ENCODE assay signal across 9 cellular contexts in the genomic region with DNA sequence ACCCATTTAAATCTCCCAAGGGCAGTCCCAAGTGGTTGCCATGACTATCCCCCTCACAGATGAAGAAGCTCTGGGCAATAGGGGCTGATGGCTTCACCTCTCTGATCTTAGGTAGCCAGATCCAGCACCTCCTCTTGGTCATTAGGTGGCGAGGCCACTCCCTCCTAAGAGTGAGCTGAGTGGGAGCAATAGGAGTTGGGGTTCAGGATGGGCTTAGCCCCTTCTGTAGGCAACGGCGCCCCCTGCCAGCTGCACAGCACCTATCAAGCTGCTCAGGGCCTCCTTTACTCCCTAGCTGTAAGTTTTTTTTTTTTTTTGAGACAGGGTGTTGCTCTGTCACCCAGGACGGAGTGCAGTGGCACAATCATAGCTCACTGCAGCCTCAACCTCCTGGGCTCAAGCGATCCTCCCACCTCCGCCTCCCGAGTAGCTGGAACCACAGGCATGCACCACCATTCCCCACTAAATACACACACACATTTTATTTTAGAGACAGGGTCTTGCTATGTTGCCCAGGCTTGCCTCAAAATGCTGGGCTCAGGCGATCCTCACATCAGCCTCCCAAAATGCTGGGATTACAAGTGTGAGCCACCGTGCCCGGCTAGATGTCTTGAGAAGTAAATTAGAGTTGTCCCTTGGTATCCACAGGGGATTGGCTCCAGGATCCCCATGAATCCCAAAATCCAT. TPM values are rescaled to one million over a fixed set of nuclear protein-coding genes. Genes with fewer than 3 reads are reported as not detected.
A peak's percentile ranks its signal among the peaks of the same experiment; 100 is the strongest.
DNase-seq lines count a peak whose midpoint lies in the region; ATAC-seq and TF ChIP-seq lines count a peak whose summit lies in the region.
"Had no signal": no experiment of that assay in that cellular context is flagged by ENCODE, and none has a peak within 500 bp of the region (broad histone marks: within the 10 kb centered on the region; RNA-seq: fewer than 3 reads in every experiment).

No MANE protein-coding gene starts in this region.

- CTCF ChIA-PET in mammary epithelial cell (lab: Charles Lee; ENCODE audit: low non-redundant PET): interaction anchor here (0.7 to 0.8 kb wide), 2 partner anchors 36 to 98 kb away, joined by 14 read pairs; partner anchors contain the start of gene NAE1

- H3K9ac ChIP-seq in mammary epithelial cell (ENCODE audit: insufficient read depth, low read length) (peak overlapping the region; percentile 30), parathyroid adenoma (no peak overlapping the region)

- peaks cover 19% of the 10 kb centered on the region for H3K79me2 ChIP-seq in mammary epithelial cell (ENCODE audit: insufficient read depth, low read length)
- H3K79me2 ChIP-seq in parathyroid adenoma: peaks cover 5% of the 10 kb centered on the region

- no peak overlapping the region for H3K4me3 ChIP-seq in mammary epithelial cell (replicated peaks in 1 of 3; ENCODE audit: insufficient read depth in 1 of 3, low read depth in 2 of 3, low read length in 3 of 3)
- H3K4me3 ChIP-seq in parathyroid adenoma (ENCODE audit: low read depth, low read length): no peak overlapping the region
- H3K4me3 ChIP-seq: SK-N-MC had no signal

- H2AFZ ChIP-seq in mammary epithelial cell (ENCODE audit: low read depth, low read length) (peak overlapping the region; percentile 12), parathyroid adenoma (no peak overlapping the region)

- no peaks in the 10 kb centered on the region for H3K27me3 ChIP-seq in mammary epithelial cell (ENCODE audit: insufficient read depth, low read length)
- no peaks in the 10 kb centered on the region for H3K27me3 ChIP-seq in parathyroid adenoma (ENCODE audit: control insufficient read depth, insufficient read depth, low read length)

- no TSS peak for BruUV-seq in mammary epithelial cell (replicated peaks; lab: Mats Ljungman, UMichigan)

- H3K4me1 ChIP-seq in mammary epithelial cell (ENCODE audit: insufficient read depth, low read length) (peaks cover 48% of the 10 kb centered on the region), parathyroid adenoma (peaks cover 14% of the 10 kb centered on the region)

- no peaks in the 10 kb centered on the region for H4K20me1 ChIP-seq in mammary epithelial cell (ENCODE audit: insufficient read depth, low read length)

- H3K27ac ChIP-seq in mammary epithelial cell (ENCODE audit: insufficient read depth, low read depth, low read length) (peak overlapping the region; percentile 89), parathyroid adenoma (no peak overlapping the region)
- H3K27ac ChIP-seq: SK-N-MC had no signal

- no peaks in the 10 kb centered on the region for H3K9me3 ChIP-seq in mammary epithelial cell (replicated peaks; ENCODE audit: insufficient read depth, low read length)
- H3K9me3 ChIP-seq in parathyroid adenoma (ENCODE audit: control insufficient read depth, low read length): no peaks in the 10 kb centered on the region

- intact Hi-C loops in mammary epithelial cell (cut with micrococcal nuclease): loop anchor here (1.0 to 2.0 kb wide), 2 partner anchors 34 to 98 kb away; partner anchors contain the start of gene NAE1

- H3K36me3 ChIP-seq in mammary epithelial cell (ENCODE audit: insufficient read depth, low read length) (peaks cover 3% of the 10 kb centered on the region), parathyroid adenoma (ENCODE audit: control insufficient read depth, insufficient read depth, low read length) (no peaks in the 10 kb centered on the region)

- ATAC-seq in HG03095 (IDR thresholded peaks at IDR 0.05; ENCODE audit: unreplicated experiment) (no peak), HG02884 (IDR thresholded peaks at IDR 0.05; ENCODE audit: unreplicated experiment) (no peak)
- ATAC-seq: left colon had no signal

- in situ Hi-C loops in mammary epithelial cell (cut with MboI; ENCODE audit: low sequenced_read_pairs in 2 of 2): no loop called here

- dilution Hi-C loops in mammary epithelial cell (cut with HindIII; ENCODE audit: low sequenced_read_pairs): no loop called here

- TF ChIP-seq CTCF in GM12873 (IDR thresholded peaks at IDR 0.05; ENCODE audit: insufficient read depth, low read depth, low read length, missing control alignments) (peak; percentile 61), mammary epithelial cell (conservative IDR thresholded peaks at IDR 0.05 in 1 of 2, IDR thresholded peaks at IDR 0.05 in 1 of 2; ENCODE audit: extremely low read depth in 1 of 2, insufficient read depth in 1 of 2, low read depth in 1 of 2, low read length in 2 of 2) (peak; percentile 44 to 72), parathyroid adenoma (IDR thresholded peaks at IDR 0.05) (peak; percentile 46)

- H3K4me2 ChIP-seq in mammary epithelial cell (ENCODE audit: insufficient read depth, low read depth, low read length): peak overlapping the region; percentile 6
- H3K4me2 ChIP-seq in parathyroid adenoma (ENCODE audit: low read length): no peak overlapping the region

- DNase-seq in NCI-H1694 (lab: John Stamatoyannopoulos, UW): peak; percentile 35
- DNase-seq in mammary epithelial cell: peak; percentile 32
- DNase-seq in NCI-H146 treated with DMSO at 0.1 percent for 48 hours (lab: John Stamatoyannopoulos, UW; ENCODE audit: unreplicated experiment): no peak

- WGBS in mammary epithelial cell (ENCODE audit: low coverage, missing lambda C conversion rate): 87% methylated on average over 10 of the region's 10 CpGs

RNA-seq across cellular contexts. Expression of gene RRAD, which starts 3.5 kb away (rescaled TPM):
- 10 to 100 TPM in 1 of 2 donors, 1 to 10 TPM in 1; 1.9 to 10.3 TPM for total RNA-seq in mammary epithelial cell
- polyA plus RNA-seq in mammary epithelial cell: 1.3 TPM
- polyA minus RNA-seq in mammary epithelial cell: not detected

RNA-seq across cellular contexts. Expression of gene CIAO2B, which starts 5.4 kb away (rescaled TPM):
- 100 to 1,000 TPM in 1 of 2 donors, 10 to 100 TPM in 1; 89.9 to 104 TPM for total RNA-seq in mammary epithelial cell
- 186 TPM for polyA plus RNA-seq in mammary epithelial cell
- 73.9 TPM for polyA minus RNA-seq in mammary epithelial cell

RNA-seq across cellular contexts. Expression of gene CES2, which starts 6.5 kb away (rescaled TPM):
- total RNA-seq in mammary epithelial cell: 100 to 1,000 TPM; 110 to 130 TPM
- polyA plus RNA-seq in mammary epithelial cell: 95.4 TPM
- 97.2 TPM for polyA minus RNA-seq in mammary epithelial cell

RNA-seq across cellular contexts. Expression of gene CDH16, which starts 10.2 kb away (rescaled TPM):
- total RNA-seq in mammary epithelial cell: under 1 TPM in 1 of 2 donors, not detected in 1; 0.28 TPM
- polyA plus RNA-seq in mammary epithelial cell: 0.45 TPM
- not detected for polyA minus RNA-seq in mammary epithelial cell

RNA-seq across cellular contexts. Expression of gene CES3, which starts 32.2 kb away (rescaled TPM):
- 1 to 10 TPM; 1.3 to 3.5 TPM for total RNA-seq in mammary epithelial cell
- 2.0 TPM for polyA plus RNA-seq in mammary epithelial cell
- 2.6 TPM for polyA minus RNA-seq in mammary epithelial cell
